ENCODE assay signal across 9 cellular contexts in genomic region chr1:218304281-218305039, GRCh38. TPM values are rescaled to one million over a fixed set of nuclear protein-coding genes. Genes with fewer than 3 reads are reported as not detected.
A peak's percentile ranks its signal among the peaks of the same experiment; 100 is the strongest.
DNase-seq lines count a peak whose midpoint lies in the region; ATAC-seq, FAIRE-seq and TF ChIP-seq lines count a peak whose summit lies in the region.
"Had no signal": no experiment of that assay in that cellular context is flagged by ENCODE, and none has a peak within 500 bp of the region (broad histone marks: within the 10 kb centered on the region; RNA-seq: fewer than 3 reads in every experiment).

No MANE protein-coding gene starts in this region.

- no peak overlapping the region for H3K9ac ChIP-seq in smooth muscle cell (ENCODE audit: low read depth)

- 50% methylated on average over 8 of the region's 8 CpGs for WGBS in smooth muscle cell (ENCODE audit: low lambda C conversion rate)
- 76 to 80% methylated on average over 8 of the region's 8 CpGs for WGBS in pancreas, 2 donors

- H3K4me3 Mint-ChIP-seq in brain = peak overlapping the region in 2 of 5 experiments; percentile 36 to 41

- H3K27ac ChIP-seq in smooth muscle cell (ENCODE audit: low read depth) (no peak overlapping the region), pancreas (no peak overlapping the region)
- H3K27ac ChIP-seq: A549 had no signal

- H3K36me3 ChIP-seq in smooth muscle cell (ENCODE audit: low read depth) (peaks cover 4% of the 10 kb centered on the region), pancreas (peaks cover 0 to 4% (median 0%) of the 10 kb centered on the region in 3 donors)

- H3K27me3 ChIP-seq in smooth muscle cell (ENCODE audit: low read depth) (no peaks in the 10 kb centered on the region), pancreas (no peaks in the 10 kb centered on the region)

- H3K4me1 ChIP-seq in smooth muscle cell (ENCODE audit: low read depth) (peaks cover 5% of the 10 kb centered on the region), pancreas (peaks cover 2 to 10% (median 6%) of the 10 kb centered on the region in 3 donors)

- no peaks in the 10 kb centered on the region for H3K9me3 ChIP-seq in smooth muscle cell (replicated peaks; ENCODE audit: low read depth)
- H3K9me3 ChIP-seq in pancreas = no peaks in the 10 kb centered on the region
- H3K9me3 ChIP-seq: A549 had no signal

- H3K9me3 Mint-ChIP-seq in brain = no peaks in the 10 kb centered on the region

- peaks cover 23% of the 10 kb centered on the region for H3K36me3 Mint-ChIP-seq in brain

- ATAC-seq in pancreas (no peak), HG03378 (IDR thresholded peaks at IDR 0.05; ENCODE audit: unreplicated experiment) (no peak)
- ATAC-seq: A549 had no signal

- H3K4me2 ChIP-seq in smooth muscle cell = peak overlapping the region; percentile 27
- H3K4me2 ChIP-seq: A549 had no signal

- intact Hi-C loops in pancreas (cut with DNase I) = no loop called here

- H3K27me3 Mint-ChIP-seq in brain = no peaks in the 10 kb centered on the region

- peak overlapping the region in 3 of 5 experiments; percentile 38 to 56 (median 39) for H3K27ac Mint-ChIP-seq in brain

- no peaks in the 10 kb centered on the region for H3F3A ChIP-seq in smooth muscle cell (ENCODE audit: low read depth)

- H3K4me1 Mint-ChIP-seq in brain = peaks cover 35% of the 10 kb centered on the region

- H3K79me2 ChIP-seq in smooth muscle cell (ENCODE audit: low read depth) = peaks cover 3% of the 10 kb centered on the region

- no peak for FAIRE-seq in pancreas (lab: Jason Lieb, UNC)
- FAIRE-seq: A549 had no signal

- no peak overlapping the region for H2AFZ ChIP-seq in smooth muscle cell (ENCODE audit: low read depth)

- H3K4me3 ChIP-seq in smooth muscle cell (no peak overlapping the region), pancreas (no peak overlapping the region)
- H3K4me3 ChIP-seq: A549 had no signal

- peaks cover 6% of the 10 kb centered on the region for H4K20me1 ChIP-seq in smooth muscle cell (ENCODE audit: low read depth)

- TF ChIP-seq CTCF in brain (conservative IDR thresholded peaks at IDR 0.05) (no peak), smooth muscle cell (IDR thresholded peaks at IDR 0.05; ENCODE audit: borderline replicate concordance, insufficient read depth, poor library complexity, severe bottlenecking) (no peak), pancreas (IDR thresholded peaks at IDR 0.05) (no peak)

- DNase-seq in NCI-H748 (lab: John Stamatoyannopoulos, UW; ENCODE audit: unreplicated experiment) = peak; percentile 34
- DNase-seq in NCI-H748 treated with DMSO at 0.1 percent for 48 hours (lab: John Stamatoyannopoulos, UW) = no peak
- DNase-seq in NCI-H128 (lab: John Stamatoyannopoulos, UW; ENCODE audit: unreplicated experiment) = peak; percentile 93
- DNase-seq in smooth muscle cell (lab: John Stamatoyannopoulos, UW; ENCODE audit: unreplicated experiment) = no peak
- DNase-seq in stimulated activated CD4-positive, alpha-beta T cell treated with anti-CD3 and anti-CD28 coated beads, Interleukin-15, amount 100 ng/mL, for 24 hours = no peak
- no peak for DNase-seq in pancreas

RNA-seq across cellular contexts. Expression of gene RRP15, which starts 19.4 kb away (rescaled TPM):
- polyA plus RNA-seq in brain (ENCODE audit: insufficient read depth, low read depth, low replicate concordance) = 2.9 TPM
- 6.6 and 6.9 TPM in 2 replicates for total RNA-seq in smooth muscle cell
- 13.2 and 20.0 TPM in 2 replicates for polyA plus RNA-seq in smooth muscle cell
- total RNA-seq in pancreas = 10 to 100 TPM in 1 of 6 donors, 1 to 10 TPM in 5; 4.0 to 11.6 (median 7.5) TPM
- polyA plus RNA-seq in pancreas = 1 to 10 TPM; 1.9 to 2.0 TPM

RNA-seq across cellular contexts. Expression of gene TGFB2, which starts 40.7 kb away (rescaled TPM):
- polyA plus RNA-seq in brain (ENCODE audit: insufficient read depth, low read depth, low replicate concordance) (7.8 TPM), smooth muscle cell (25.6 and 29.1 TPM in 2 replicates), pancreas (1 to 10 TPM; 1.6 to 2.1 TPM)
- total RNA-seq in smooth muscle cell (63.3 and 76.5 TPM in 2 replicates), pancreas (10 to 100 TPM in 2 of 6 donors, 1 to 10 TPM in 4; 2.3 to 20.3 (median 3.4) TPM)

Comparison
In these comparisons a context has a peak if more than half of its experiments do, and no peak if none do; other contexts are left out.
1. DNase-seq: peak in NCI-H748 (single experiment) and NCI-H128 (single experiment); none in NCI-H748 treated with DMSO at 0.1 percent for 48 hours (single experiment), smooth muscle cell (single experiment), stimulated activated CD4-positive, alpha-beta T cell treated with anti-CD3 and anti-CD28 coated beads, Interleukin-15, amount 100 ng/mL, for 24 hours (single experiment) and pancreas (0 of 6).